ENCODE assay signal across 21 cellular contexts in genomic region chr10:52198540-52198939, GRCh38.
"Had no signal": no experiment of that assay in that cellular context is flagged by ENCODE, and none has a peak within 500 bp of the region (broad histone marks: within the 10 kb centered on the region; RNA-seq: fewer than 3 reads in every experiment).

No MANE protein-coding gene starts in this region.

- H3K36me3 Mint-ChIP-seq: activated CD8-positive, alpha-beta memory T cell treated with anti-CD3 and anti-CD28 coated beads, Interleukin-2, amount 10 ng/mL, durations not matched to agents 7 days and 5 days; activated naive CD8-positive, alpha-beta T cell; naive thymus-derived CD8-positive, alpha-beta T cell had no signal

- H3K27me3 ChIP-seq: ovary, suprapubic skin, transverse colon, vagina had no signal

- H3K9me3 ChIP-seq: ovary, psoas muscle, suprapubic skin, transverse colon, vagina had no signal

- H3K36me3 ChIP-seq: ovary, suprapubic skin, transverse colon, vagina had no signal

- ATAC-seq: activated CD8-positive, alpha-beta memory T cell treated with anti-CD3 and anti-CD28 coated beads, Interleukin-2, amount 10 ng/mL, durations not matched to agents 7 days and 5 days; naive thymus-derived CD8-positive, alpha-beta T cell; psoas muscle; right cardiac atrium had no signal

- H3K27ac ChIP-seq: ovary, skin epidermis, suprapubic skin, transverse colon, vagina had no signal

- H3K27me3 Mint-ChIP-seq: activated B cell treated with CpG ODN at 0.5 μM for 24 hours; activated CD4-positive, alpha-beta memory T cell treated with anti-CD3 and anti-CD28 coated beads, Interleukin-2, amount 10 ng/mL, durations not matched to agents 7 days and 5 days; activated CD8-positive, alpha-beta memory T cell treated with anti-CD3 and anti-CD28 coated beads, Interleukin-2, amount 10 ng/mL, durations not matched to agents 7 days and 5 days; activated naive CD8-positive, alpha-beta T cell; central memory CD8-positive, alpha-beta T cell; naive thymus-derived CD8-positive, alpha-beta T cell; stimulated activated naive CD8-positive, alpha-beta T cell treated with anti-CD3 and anti-CD28 coated beads, Interleukin-15, Interleukin-2, amounts not matched to agents 100 ng/mL and 50 ng/mL, for 24 hours had no signal

- H3K4me3 ChIP-seq: ovary, psoas muscle, skin epidermis, suprapubic skin, transverse colon, vagina had no signal

- H3K9me3 Mint-ChIP-seq: activated B cell treated with CpG ODN at 0.5 μM for 24 hours; activated CD4-positive, alpha-beta memory T cell treated with anti-CD3 and anti-CD28 coated beads, Interleukin-2, amount 10 ng/mL, durations not matched to agents 7 days and 5 days; central memory CD8-positive, alpha-beta T cell; naive thymus-derived CD8-positive, alpha-beta T cell; stimulated activated naive CD8-positive, alpha-beta T cell treated with anti-CD3 and anti-CD28 coated beads, Interleukin-15, Interleukin-2, amounts not matched to agents 100 ng/mL and 50 ng/mL, for 24 hours had no signal

- H3K27ac Mint-ChIP-seq: activated B cell treated with CpG ODN at 0.5 μM for 24 hours; activated CD4-positive, alpha-beta memory T cell treated with anti-CD3 and anti-CD28 coated beads, Interleukin-2, amount 10 ng/mL, durations not matched to agents 7 days and 5 days; activated CD8-positive, alpha-beta memory T cell treated with anti-CD3 and anti-CD28 coated beads, Interleukin-2, amount 10 ng/mL, durations not matched to agents 7 days and 5 days; activated naive CD8-positive, alpha-beta T cell; brain; naive thymus-derived CD8-positive, alpha-beta T cell; stimulated activated naive CD8-positive, alpha-beta T cell treated with anti-CD3 and anti-CD28 coated beads, Interleukin-15, Interleukin-2, amounts not matched to agents 100 ng/mL and 50 ng/mL, for 24 hours had no signal

- H3K4me3 Mint-ChIP-seq: activated B cell treated with CpG ODN at 0.5 μM for 24 hours; activated CD4-positive, alpha-beta memory T cell treated with anti-CD3 and anti-CD28 coated beads, Interleukin-2, amount 10 ng/mL, durations not matched to agents 7 days and 5 days; activated CD8-positive, alpha-beta memory T cell treated with anti-CD3 and anti-CD28 coated beads, Interleukin-2, amount 10 ng/mL, durations not matched to agents 7 days and 5 days; activated naive CD8-positive, alpha-beta T cell; brain; central memory CD8-positive, alpha-beta T cell; naive thymus-derived CD8-positive, alpha-beta T cell; stimulated activated naive CD8-positive, alpha-beta T cell treated with anti-CD3 and anti-CD28 coated beads, Interleukin-15, Interleukin-2, amounts not matched to agents 100 ng/mL and 50 ng/mL, for 24 hours had no signal

- H3K4me1 Mint-ChIP-seq: activated B cell treated with CpG ODN at 0.5 μM for 24 hours; activated CD4-positive, alpha-beta memory T cell treated with anti-CD3 and anti-CD28 coated beads, Interleukin-2, amount 10 ng/mL, durations not matched to agents 7 days and 5 days; activated CD8-positive, alpha-beta memory T cell treated with anti-CD3 and anti-CD28 coated beads, Interleukin-2, amount 10 ng/mL, durations not matched to agents 7 days and 5 days; central memory CD8-positive, alpha-beta T cell; naive thymus-derived CD8-positive, alpha-beta T cell had no signal

- DNase-seq: activated B cell treated with CpG ODN at 0.5 μM for 24 hours; activated CD4-positive, alpha-beta memory T cell treated with anti-CD3 and anti-CD28 coated beads, Interleukin-2, amount 10 ng/mL, durations not matched to agents 7 days and 5 days; activated CD4-positive, alpha-beta T cell treated with anti-CD3 and anti-CD28 coated beads for 4 hours; activated CD8-positive, alpha-beta memory T cell treated with anti-CD3 and anti-CD28 coated beads, Interleukin-2, amount 10 ng/mL, durations not matched to agents 7 days and 5 days; amniotic stem cell; cortex of kidney; effector CD4-positive, alpha-beta T cell; naive thymus-derived CD8-positive, alpha-beta T cell; ovary; psoas muscle; right cardiac atrium; stimulated activated CD4-positive, alpha-beta T cell treated with anti-CD3 and anti-CD28 coated beads, Interleukin-15, amount 100 ng/mL, for 24 hours; stimulated activated CD4-positive, alpha-beta T cell treated with anti-CD3 and anti-CD28 coated beads, Interleukin-2, amount 100 ng/mL, for 48 hours; transverse colon had no signal

- H3K4me1 ChIP-seq: suprapubic skin, transverse colon, vagina had no signal
